In genomic region chr1:27967106-27967883, GRCh38 we compare ENCODE assay signal across 20 cellular contexts. TPM values are rescaled to one million over a fixed set of nuclear protein-coding genes. Genes with fewer than 3 reads are reported as not detected.
A peak's percentile ranks its signal among the peaks of the same experiment; 100 is the strongest.
DNase-seq lines count a peak whose midpoint lies in the region; ATAC-seq and TF ChIP-seq lines count a peak whose summit lies in the region.
"Had no signal": no experiment of that assay in that cellular context is flagged by ENCODE, and none has a peak within 500 bp of the region (broad histone marks: within the 10 kb centered on the region; RNA-seq: fewer than 3 reads in every experiment).

No MANE protein-coding gene starts in this region.

- peaks cover 5% of the 10 kb centered on the region for H3K36me3 Mint-ChIP-seq in activated CD8-positive, alpha-beta T cell treated with anti-CD3 and anti-CD28 coated beads for 36 hours (ENCODE audit: low read depth)
- H3K36me3 Mint-ChIP-seq in activated CD8-positive, alpha-beta T cell treated with anti-CD3 and anti-CD28 coated beads, Interleukin-2, amount 10 ng/mL, durations not matched to agents 7 days and 5 days (ENCODE audit: low read depth): peaks cover 25% of the 10 kb centered on the region
- H3K36me3 Mint-ChIP-seq in activated CD4-positive, alpha-beta memory T cell treated with anti-CD3 and anti-CD28 coated beads for 36 hours: peaks cover 18% of the 10 kb centered on the region
- peaks cover 3 to 29% (median 13%) of the 10 kb centered on the region in 3 donors for H3K36me3 Mint-ChIP-seq in immature natural killer cell
- peaks cover 60% of the 10 kb centered on the region for H3K36me3 Mint-ChIP-seq in stimulated activated effector memory CD8-positive, alpha-beta T cell treated with anti-CD3 and anti-CD28 coated beads, Interleukin-12 subunit alpha, Interleukin-12 subunit beta, amount 100 ng/mL, for 72 hours

- CTCF ChIA-PET in activated CD8-positive, alpha-beta T cell treated with anti-CD3 and anti-CD28 coated beads for 36 hours (lab: Charles Lee): interaction anchor here (1.1 kb wide), 1 partner anchor 27 kb away, joined by 3 read pairs; no protein-coding TSS in a partner anchor
- CTCF ChIA-PET in activated CD8-positive, alpha-beta T cell treated with anti-CD3 and anti-CD28 coated beads, Interleukin-2, amount 10 ng/mL, durations not matched to agents 7 days and 5 days (lab: Charles Lee): no interaction called here
- CTCF ChIA-PET in activated CD4-positive, alpha-beta memory T cell treated with anti-CD3 and anti-CD28 coated beads for 36 hours (lab: Charles Lee): interaction anchor here (1.0 kb wide), 1 partner anchor 110 kb away, joined by 3 read pairs; no protein-coding TSS in a partner anchor

- peaks cover 16% of the 10 kb centered on the region for H3K4me1 Mint-ChIP-seq in activated CD8-positive, alpha-beta T cell treated with anti-CD3 and anti-CD28 coated beads for 36 hours (ENCODE audit: low read depth)
- H3K4me1 Mint-ChIP-seq in activated CD8-positive, alpha-beta T cell treated with anti-CD3 and anti-CD28 coated beads, Interleukin-2, amount 10 ng/mL, durations not matched to agents 7 days and 5 days (ENCODE audit: low read depth): peaks cover 20% of the 10 kb centered on the region
- H3K4me1 Mint-ChIP-seq in activated CD4-positive, alpha-beta memory T cell treated with anti-CD3 and anti-CD28 coated beads for 36 hours (ENCODE audit: low read depth): peaks cover 27% of the 10 kb centered on the region
- peaks cover 9 to 12% of the 10 kb centered on the region in 2 donors for H3K4me1 Mint-ChIP-seq in immature natural killer cell
- peaks cover 49% of the 10 kb centered on the region for H3K4me1 Mint-ChIP-seq in stimulated activated effector memory CD8-positive, alpha-beta T cell treated with anti-CD3 and anti-CD28 coated beads, Interleukin-12 subunit alpha, Interleukin-12 subunit beta, amount 100 ng/mL, for 72 hours

- TF ChIP-seq CTCF in activated CD8-positive, alpha-beta T cell treated with anti-CD3 and anti-CD28 coated beads for 36 hours (IDR thresholded peaks at IDR 0.05): no peak

- H3K4me3 Mint-ChIP-seq in activated CD8-positive, alpha-beta T cell treated with anti-CD3 and anti-CD28 coated beads for 36 hours: no peak overlapping the region
- no peak overlapping the region for H3K4me3 Mint-ChIP-seq in activated CD8-positive, alpha-beta T cell treated with anti-CD3 and anti-CD28 coated beads, Interleukin-2, amount 10 ng/mL, durations not matched to agents 7 days and 5 days
- H3K4me3 Mint-ChIP-seq in activated CD4-positive, alpha-beta memory T cell treated with anti-CD3 and anti-CD28 coated beads for 36 hours: no peak overlapping the region
- H3K4me3 Mint-ChIP-seq in immature natural killer cell: no peak overlapping the region
- H3K4me3 Mint-ChIP-seq in stimulated activated effector memory CD8-positive, alpha-beta T cell treated with anti-CD3 and anti-CD28 coated beads, Interleukin-12 subunit alpha, Interleukin-12 subunit beta, amount 100 ng/mL, for 72 hours: no peak overlapping the region
- H3K4me3 Mint-ChIP-seq: activated CD4-positive, alpha-beta T cell treated with anti-CD3 and anti-CD28 coated beads, Interleukin-2, amount 10 ng/mL, durations not matched to agents 7 days and 5 days; dendritic cell treated with granulocyte-macrophage colony-stimulating factor and Interleukin-4, amounts not matched to agents 40 ng/mL and 50 ng/mL, for 4 days had no signal

- DNase-seq in activated CD8-positive, alpha-beta T cell treated with anti-CD3 and anti-CD28 coated beads for 36 hours: no peak
- DNase-seq in activated CD8-positive, alpha-beta T cell treated with anti-CD3 and anti-CD28 coated beads, Interleukin-2, amount 10 ng/mL, durations not matched to agents 7 days and 5 days: no peak
- no peak for DNase-seq in activated CD4-positive, alpha-beta memory T cell treated with anti-CD3 and anti-CD28 coated beads for 36 hours
- DNase-seq in immature natural killer cell (no peak), COLO829 (ENCODE audit: low spot score) (no peak)
- DNase-seq in stimulated activated effector memory CD8-positive, alpha-beta T cell treated with anti-CD3 and anti-CD28 coated beads, Interleukin-12 subunit alpha, Interleukin-12 subunit beta, amount 100 ng/mL, for 72 hours (ENCODE audit: low spot score in 2 of 2): no peak
- DNase-seq: activated CD4-positive, alpha-beta T cell treated with anti-CD3 and anti-CD28 coated beads, Interleukin-2, amount 10 ng/mL, durations not matched to agents 7 days and 5 days; DMS79 treated with DMSO at 0.1 percent for 48 hours; heart right ventricle; midbrain; MM.1S; NCI-H2029; NCI-H510A treated with DMSO at 0.1 percent for 48 hours; SIG-M5; sigmoid colon; stimulated activated CD4-positive, alpha-beta T cell treated with anti-CD3 and anti-CD28 coated beads, Interleukin-2, amount 100 ng/mL, for 48 hours; tibial artery had no signal

- no peak for ATAC-seq in activated CD8-positive, alpha-beta T cell treated with anti-CD3 and anti-CD28 coated beads for 36 hours
- no peak for ATAC-seq in activated CD8-positive, alpha-beta T cell treated with anti-CD3 and anti-CD28 coated beads, Interleukin-2, amount 10 ng/mL, durations not matched to agents 7 days and 5 days
- no peak for ATAC-seq in stimulated activated effector memory CD8-positive, alpha-beta T cell treated with anti-CD3 and anti-CD28 coated beads, Interleukin-12 subunit alpha, Interleukin-12 subunit beta, amount 100 ng/mL, for 72 hours
- ATAC-seq in HG02759 (IDR thresholded peaks at IDR 0.05; ENCODE audit: unreplicated experiment) (no peak), GM21528 (IDR thresholded peaks at IDR 0.05; ENCODE audit: low FRiP score, unreplicated experiment) (no peak)
- ATAC-seq: heart right ventricle had no signal

- intact Hi-C loops in activated CD8-positive, alpha-beta T cell treated with anti-CD3 and anti-CD28 coated beads for 36 hours (cut with micrococcal nuclease): no loop called here
- intact Hi-C loops in activated CD4-positive, alpha-beta memory T cell treated with anti-CD3 and anti-CD28 coated beads for 36 hours (cut with micrococcal nuclease): no loop called here

- POLR2A ChIA-PET in activated CD8-positive, alpha-beta T cell treated with anti-CD3 and anti-CD28 coated beads for 36 hours (lab: Charles Lee): interaction anchor here (1.0 kb wide), 1 partner anchor 8 kb away, joined by 4 read pairs; the partner anchor contains the start of gene XKR8
- POLR2A ChIA-PET in activated CD8-positive, alpha-beta T cell treated with anti-CD3 and anti-CD28 coated beads, Interleukin-2, amount 10 ng/mL, durations not matched to agents 7 days and 5 days (lab: Charles Lee): no interaction called here
- POLR2A ChIA-PET in activated CD4-positive, alpha-beta memory T cell treated with anti-CD3 and anti-CD28 coated beads for 36 hours (lab: Charles Lee): no interaction called here

- peak overlapping the region; percentile 61 for H3K27ac Mint-ChIP-seq in activated CD8-positive, alpha-beta T cell treated with anti-CD3 and anti-CD28 coated beads for 36 hours
- no peak overlapping the region for H3K27ac Mint-ChIP-seq in activated CD8-positive, alpha-beta T cell treated with anti-CD3 and anti-CD28 coated beads, Interleukin-2, amount 10 ng/mL, durations not matched to agents 7 days and 5 days
- H3K27ac Mint-ChIP-seq in activated CD4-positive, alpha-beta memory T cell treated with anti-CD3 and anti-CD28 coated beads for 36 hours: peak overlapping the region; percentile 63
- peak overlapping the region in 4 of 6 donors; percentile 35 to 67 (median 62) for H3K27ac Mint-ChIP-seq in immature natural killer cell
- peak overlapping the region; percentile 83 for H3K27ac Mint-ChIP-seq in stimulated activated effector memory CD8-positive, alpha-beta T cell treated with anti-CD3 and anti-CD28 coated beads, Interleukin-12 subunit alpha, Interleukin-12 subunit beta, amount 100 ng/mL, for 72 hours
- H3K27ac Mint-ChIP-seq: activated CD4-positive, alpha-beta T cell treated with anti-CD3 and anti-CD28 coated beads, Interleukin-2, amount 10 ng/mL, durations not matched to agents 7 days and 5 days; dendritic cell treated with granulocyte-macrophage colony-stimulating factor and Interleukin-4, amounts not matched to agents 40 ng/mL and 50 ng/mL, for 4 days had no signal

- H3K27me3 Mint-ChIP-seq in activated CD8-positive, alpha-beta T cell treated with anti-CD3 and anti-CD28 coated beads for 36 hours: no peaks in the 10 kb centered on the region
- H3K27me3 Mint-ChIP-seq in activated CD8-positive, alpha-beta T cell treated with anti-CD3 and anti-CD28 coated beads, Interleukin-2, amount 10 ng/mL, durations not matched to agents 7 days and 5 days (ENCODE audit: low read depth): no peaks in the 10 kb centered on the region
- no peaks in the 10 kb centered on the region for H3K27me3 Mint-ChIP-seq in activated CD4-positive, alpha-beta memory T cell treated with anti-CD3 and anti-CD28 coated beads for 36 hours
- H3K27me3 Mint-ChIP-seq in immature natural killer cell (ENCODE audit: low read depth in 3 of 3): peaks cover 0 to 1% (median 0%) of the 10 kb centered on the region in 3 donors
- H3K27me3 Mint-ChIP-seq: activated CD4-positive, alpha-beta T cell treated with anti-CD3 and anti-CD28 coated beads, Interleukin-2, amount 10 ng/mL, durations not matched to agents 7 days and 5 days; dendritic cell treated with granulocyte-macrophage colony-stimulating factor and Interleukin-4, amounts not matched to agents 40 ng/mL and 50 ng/mL, for 4 days had no signal

- no peaks in the 10 kb centered on the region for H3K9me3 Mint-ChIP-seq in activated CD8-positive, alpha-beta T cell treated with anti-CD3 and anti-CD28 coated beads for 36 hours
- H3K9me3 Mint-ChIP-seq in activated CD8-positive, alpha-beta T cell treated with anti-CD3 and anti-CD28 coated beads, Interleukin-2, amount 10 ng/mL, durations not matched to agents 7 days and 5 days (ENCODE audit: insufficient read depth): no peaks in the 10 kb centered on the region
- no peaks in the 10 kb centered on the region for H3K9me3 Mint-ChIP-seq in activated CD4-positive, alpha-beta memory T cell treated with anti-CD3 and anti-CD28 coated beads for 36 hours
- no peaks in the 10 kb centered on the region for H3K9me3 Mint-ChIP-seq in immature natural killer cell
- no peaks in the 10 kb centered on the region for H3K9me3 Mint-ChIP-seq in stimulated activated effector memory CD8-positive, alpha-beta T cell treated with anti-CD3 and anti-CD28 coated beads, Interleukin-12 subunit alpha, Interleukin-12 subunit beta, amount 100 ng/mL, for 72 hours
- H3K9me3 Mint-ChIP-seq: activated CD4-positive, alpha-beta T cell treated with anti-CD3 and anti-CD28 coated beads, Interleukin-2, amount 10 ng/mL, durations not matched to agents 7 days and 5 days; dendritic cell treated with granulocyte-macrophage colony-stimulating factor and Interleukin-4, amounts not matched to agents 40 ng/mL and 50 ng/mL, for 4 days had no signal

RNA-seq across cellular contexts. Expression of gene XKR8, which starts 7.5 kb away (rescaled TPM):
- 1 to 10 TPM; 3.4 to 3.6 TPM for total RNA-seq in activated CD8-positive, alpha-beta T cell treated with anti-CD3 and anti-CD28 coated beads for 36 hours
- total RNA-seq in activated CD8-positive, alpha-beta T cell treated with anti-CD3 and anti-CD28 coated beads, Interleukin-2, amount 10 ng/mL, durations not matched to agents 7 days and 5 days: 1 to 10 TPM; 8.0 TPM
- total RNA-seq in activated CD4-positive, alpha-beta memory T cell treated with anti-CD3 and anti-CD28 coated beads for 36 hours: 1 to 10 TPM; 7.1 to 8.9 TPM
- 10 to 100 TPM; 27.7 to 39.2 (median 37.0) TPM for polyA plus RNA-seq in immature natural killer cell

RNA-seq across cellular contexts. Expression of gene SMPDL3B, which starts 32.5 kb away (rescaled TPM):
- under 1 TPM; 0.27 to 0.38 TPM for total RNA-seq in activated CD8-positive, alpha-beta T cell treated with anti-CD3 and anti-CD28 coated beads for 36 hours
- under 1 TPM; 0.76 to 0.82 TPM for total RNA-seq in activated CD8-positive, alpha-beta T cell treated with anti-CD3 and anti-CD28 coated beads, Interleukin-2, amount 10 ng/mL, durations not matched to agents 7 days and 5 days
- under 1 TPM; 0.36 to 0.46 TPM for total RNA-seq in activated CD4-positive, alpha-beta memory T cell treated with anti-CD3 and anti-CD28 coated beads for 36 hours
- 1 to 10 TPM in 1 of 3 donors, under 1 TPM in 1, not detected in 1; 0.71 to 2.3 TPM for polyA plus RNA-seq in immature natural killer cell

RNA-seq across cellular contexts. Expression of gene RPA2, which starts 52.9 kb away (rescaled TPM):
- total RNA-seq in activated CD8-positive, alpha-beta T cell treated with anti-CD3 and anti-CD28 coated beads for 36 hours: 10 to 100 TPM; 61.6 to 67.2 TPM
- 10 to 100 TPM; 79.0 to 81.0 TPM for total RNA-seq in activated CD8-positive, alpha-beta T cell treated with anti-CD3 and anti-CD28 coated beads, Interleukin-2, amount 10 ng/mL, durations not matched to agents 7 days and 5 days
- 10 to 100 TPM; 90.2 to 94.8 TPM for total RNA-seq in activated CD4-positive, alpha-beta memory T cell treated with anti-CD3 and anti-CD28 coated beads for 36 hours
- polyA plus RNA-seq in immature natural killer cell: 100 to 1,000 TPM; 258 to 407 (median 270) TPM
